Comparison of ENCODE assay signal across 20 cellular contexts in the genomic region with DNA sequence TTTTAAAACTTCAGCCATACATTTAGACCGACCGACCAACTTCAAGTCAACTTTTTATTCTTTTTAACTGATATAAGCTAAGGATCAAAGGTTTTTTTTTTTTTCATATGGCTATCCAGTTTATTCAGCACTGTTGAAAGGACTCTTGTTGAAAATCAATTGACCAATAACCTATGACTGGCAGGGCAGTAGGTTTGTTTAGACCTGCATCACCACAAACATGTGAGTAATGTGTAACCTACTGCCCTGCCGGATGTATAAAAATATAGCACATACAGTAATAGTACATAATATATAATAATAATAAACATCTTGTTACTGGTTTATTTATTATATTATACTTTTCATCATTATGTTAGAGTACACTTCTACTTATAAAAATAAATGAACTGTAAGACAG.
"Had no signal": no experiment of that assay in that cellular context is flagged by ENCODE, and none has a peak within 500 bp of the region (broad histone marks: within the 10 kb centered on the region; RNA-seq: fewer than 3 reads in every experiment).

No MANE protein-coding gene starts in this region.

- H3K9me3 ChIP-seq: MG63, SK-N-SH had no signal

- H3K27ac ChIP-seq: HL-60, RWPE1 had no signal

- H3K9ac ChIP-seq: SK-N-SH had no signal

- H3K4me3 ChIP-seq: MG63 had no signal

- DNase-seq: KBM-7, MG63, NCI-H1092, NCI-H1105 treated with DMSO at 0.1 percent for 48 hours, NCI-H1417 treated with DMSO at 0.1 percent for 48 hours, NCI-H146, NCI-H1694 treated with DMSO at 0.1 percent for 48 hours, NCI-H1930, NCI-H2081, NCI-H2107, NCI-H2227 treated with DMSO at 0.1 percent for 48 hours, NCI-H524 treated with DMSO at 0.1 percent for 48 hours, NCI-H69, NCI-H774, SHP77, SK-N-SH, SW 1271 had no signal

- H3K27me3 ChIP-seq: MG63 had no signal

- ATAC-seq: Panc1 had no signal

- H3K4me2 ChIP-seq: SK-N-SH had no signal

- H3K36me3 ChIP-seq: MG63 had no signal
